In genomic region chr3:4551826-4552442, GRCh38 we compare ENCODE assay signal across 15 cellular contexts.
"Had no signal": no experiment of that assay in that cellular context is flagged by ENCODE, and none has a peak within 500 bp of the region (broad histone marks: within the 10 kb centered on the region; RNA-seq: fewer than 3 reads in every experiment).

No MANE protein-coding gene starts in this region.

- H3K4me1 ChIP-seq: gastrocnemius medialis had no signal

- H3K36me3 ChIP-seq: brain microvascular endothelial cell, gastrocnemius medialis had no signal

- H3K4me3 ChIP-seq: gastrocnemius medialis had no signal

- ATAC-seq: gastrocnemius medialis, left lobe of liver had no signal

- H3K27ac ChIP-seq: brain microvascular endothelial cell, epithelial cell of prostate had no signal

- H3K9me3 ChIP-seq: gastrocnemius medialis had no signal

- DNase-seq: activated CD4-positive, alpha-beta T cell treated with anti-CD3 and anti-CD28 coated beads, Interleukin-2, amount 50 U/mL, for 1 hour; activated naive CD4-positive, alpha-beta T cell; activated naive CD8-positive, alpha-beta T cell treated with anti-CD3 and anti-CD28 coated beads, Interleukin-2, amount 10 ng/mL, durations not matched to agents 7 days and 5 days; anterior cingulate cortex; brain microvascular endothelial cell; gastrocnemius medialis; islet precursor cell; mesendoderm; stimulated activated CD4-positive, alpha-beta T cell treated with anti-CD3 and anti-CD28 coated beads, Interleukin-2, amount 100 ng/mL, for 48 hours; stimulated activated naive CD4-positive, alpha-beta T cell; substantia nigra; SW 1271; trophoblast cell had no signal

- H3K27me3 ChIP-seq: brain microvascular endothelial cell, gastrocnemius medialis had no signal
